Comparison of ENCODE assay signal across 11 cellular contexts in the genomic region with DNA sequence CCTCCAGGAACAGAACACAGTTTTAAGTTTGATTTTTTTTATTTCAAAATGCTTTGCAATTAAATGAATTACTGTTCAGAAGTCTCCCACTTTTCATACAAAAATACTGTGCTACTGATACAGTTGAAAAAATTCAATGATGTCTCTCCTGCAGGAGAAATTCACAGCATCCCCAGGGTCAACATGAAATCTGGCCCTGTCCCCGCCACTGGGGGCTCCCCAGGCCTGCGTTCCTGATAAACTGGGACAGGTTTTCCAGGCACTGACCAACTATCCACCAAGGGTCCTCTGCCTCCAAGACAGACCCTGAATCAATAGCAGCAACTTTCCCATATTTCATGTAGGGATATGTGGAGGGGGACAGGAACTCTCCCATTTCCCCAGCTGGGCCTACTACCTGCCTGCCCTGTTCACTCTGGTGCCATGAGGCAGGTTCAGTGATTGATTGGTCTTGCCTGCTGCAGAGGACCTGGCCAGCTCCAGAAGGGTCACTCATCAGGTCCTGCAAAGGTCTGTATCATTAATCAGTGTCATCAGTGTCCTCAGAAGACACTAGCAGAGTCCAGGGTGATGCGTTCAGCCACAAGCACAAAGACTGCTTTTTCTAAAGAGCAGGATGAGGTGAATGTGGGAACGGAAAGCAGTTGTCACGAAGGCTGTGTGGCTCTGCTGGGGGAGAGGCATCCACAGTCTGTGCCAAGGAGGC. TPM values are rescaled to one million over a fixed set of nuclear protein-coding genes. Genes with fewer than 3 reads are reported as not detected.
A peak's percentile ranks its signal among the peaks of the same experiment; 100 is the strongest.
DNase-seq lines count a peak whose midpoint lies in the region; ATAC-seq and TF ChIP-seq lines count a peak whose summit lies in the region.
"Had no signal": no experiment of that assay in that cellular context is flagged by ENCODE, and none has a peak within 500 bp of the region (broad histone marks: within the 10 kb centered on the region; RNA-seq: fewer than 3 reads in every experiment).

No MANE protein-coding gene starts in this region.

- no peak overlapping the region for H3K4me3 Mint-ChIP-seq in activated naive CD4-positive, alpha-beta T cell treated with anti-CD3 and anti-CD28 coated beads, Interleukin-2, amount 10 ng/mL, durations not matched to agents 7 days and 5 days
- no peak overlapping the region for H3K4me3 Mint-ChIP-seq in stimulated activated naive B cell treated with anti-CD40 and anti-IgM and Interleukin-4, amounts not matched to agents 10 μg/mL and 1 μg/mL and 100 μg/mL, for 72 hours
- H3K4me3 Mint-ChIP-seq in naive thymus-derived CD4-positive, alpha-beta T cell: no peak overlapping the region
- H3K4me3 Mint-ChIP-seq: stimulated activated memory B cell treated with anti-CD40 and anti-IgM and Interleukin-4, amounts not matched to agents 10 μg/mL and 1 μg/mL and 100 μg/mL, for 72 hours had no signal

- H3K4me1 Mint-ChIP-seq in activated naive CD4-positive, alpha-beta T cell treated with anti-CD3 and anti-CD28 coated beads, Interleukin-2, amount 10 ng/mL, durations not matched to agents 7 days and 5 days: peaks cover 11% of the 10 kb centered on the region
- H3K4me1 Mint-ChIP-seq in stimulated activated naive B cell treated with anti-CD40 and anti-IgM and Interleukin-4, amounts not matched to agents 10 μg/mL and 1 μg/mL and 100 μg/mL, for 72 hours: peaks cover 37 to 48% of the 10 kb centered on the region in 2 donors
- peaks cover 6 to 17% (median 12%) of the 10 kb centered on the region in 7 donors for H3K4me1 Mint-ChIP-seq in naive thymus-derived CD4-positive, alpha-beta T cell

- no peak for DNase-seq in activated naive CD4-positive, alpha-beta T cell treated with anti-CD3 and anti-CD28 coated beads, Interleukin-2, amount 10 ng/mL, durations not matched to agents 7 days and 5 days
- DNase-seq in activated naive CD4-positive, alpha-beta T cell treated with anti-CD3 and anti-CD28 coated beads, Interleukin-2, amount 50 U/mL, for 16 hours: no peak
- peak; percentile 29 for DNase-seq in NCI-H146 (lab: John Stamatoyannopoulos, UW)
- DNase-seq in brain microvascular endothelial cell: no peak
- no peak for DNase-seq in stimulated activated naive B cell treated with anti-CD40 and anti-IgM and Interleukin-4, amounts not matched to agents 10 μg/mL and 1 μg/mL and 100 μg/mL, for 72 hours
- no peak for DNase-seq in DMS153 (lab: John Stamatoyannopoulos, UW)
- no peak for DNase-seq in NCI-H2227 (lab: John Stamatoyannopoulos, UW; ENCODE audit: unreplicated experiment)
- no peak for DNase-seq in naive thymus-derived CD4-positive, alpha-beta T cell
- DNase-seq: left ventricle myocardium inferior had no signal

- H3K9me3 Mint-ChIP-seq in activated naive CD4-positive, alpha-beta T cell treated with anti-CD3 and anti-CD28 coated beads, Interleukin-2, amount 10 ng/mL, durations not matched to agents 7 days and 5 days: no peaks in the 10 kb centered on the region
- H3K9me3 Mint-ChIP-seq in stimulated activated naive B cell treated with anti-CD40 and anti-IgM and Interleukin-4, amounts not matched to agents 10 μg/mL and 1 μg/mL and 100 μg/mL, for 72 hours: no peaks in the 10 kb centered on the region
- peaks cover 0 to 4% (median 0%) of the 10 kb centered on the region in 11 donors for H3K9me3 Mint-ChIP-seq in naive thymus-derived CD4-positive, alpha-beta T cell
- H3K9me3 Mint-ChIP-seq: stimulated activated memory B cell treated with anti-CD40 and anti-IgM and Interleukin-4, amounts not matched to agents 10 μg/mL and 1 μg/mL and 100 μg/mL, for 72 hours had no signal

- intact Hi-C loops in naive thymus-derived CD4-positive, alpha-beta T cell (cut with micrococcal nuclease): no loop called here

- peak overlapping the region; percentile 55 for H3K27ac Mint-ChIP-seq in activated naive CD4-positive, alpha-beta T cell treated with anti-CD3 and anti-CD28 coated beads, Interleukin-2, amount 10 ng/mL, durations not matched to agents 7 days and 5 days
- H3K27ac Mint-ChIP-seq in stimulated activated naive B cell treated with anti-CD40 and anti-IgM and Interleukin-4, amounts not matched to agents 10 μg/mL and 1 μg/mL and 100 μg/mL, for 72 hours: peak overlapping the region; percentile 52
- peak overlapping the region in 3 of 9 donors; percentile 28 to 60 (median 56) for H3K27ac Mint-ChIP-seq in naive thymus-derived CD4-positive, alpha-beta T cell

- no peak for ATAC-seq in stimulated activated naive B cell treated with anti-CD40 and anti-IgM and Interleukin-4, amounts not matched to agents 10 μg/mL and 1 μg/mL and 100 μg/mL, for 72 hours (replicated peaks)
- no peak for ATAC-seq in naive thymus-derived CD4-positive, alpha-beta T cell
- ATAC-seq: stimulated activated memory B cell treated with anti-CD40 and anti-IgM and Interleukin-4, amounts not matched to agents 10 μg/mL and 1 μg/mL and 100 μg/mL, for 72 hours had no signal

- no peak overlapping the region for H3K4me3 ChIP-seq in brain microvascular endothelial cell (ENCODE audit: low read depth, low read length)
- no peak overlapping the region for H3K4me3 ChIP-seq in naive thymus-derived CD4-positive, alpha-beta T cell (ENCODE audit: low read length)
- H3K4me3 ChIP-seq: left ventricle myocardium inferior, Peyer's patch had no signal

- CTCF ChIA-PET in activated naive CD4-positive, alpha-beta T cell treated with anti-CD3 and anti-CD28 coated beads, Interleukin-2, amount 10 ng/mL, durations not matched to agents 7 days and 5 days (lab: Charles Lee): no interaction called here
- CTCF ChIA-PET in naive thymus-derived CD4-positive, alpha-beta T cell (lab: Charles Lee): no interaction called here

- H3K27me3 ChIP-seq in brain microvascular endothelial cell (replicated peaks): no peaks in the 10 kb centered on the region
- no peaks in the 10 kb centered on the region for H3K27me3 ChIP-seq in naive thymus-derived CD4-positive, alpha-beta T cell (ENCODE audit: control insufficient read depth in 2 of 2, insufficient read depth in 2 of 2, low read length in 2 of 2)
- H3K27me3 ChIP-seq: Peyer's patch had no signal

- H3K9me3 ChIP-seq in naive thymus-derived CD4-positive, alpha-beta T cell (ENCODE audit: control insufficient read depth in 2 of 3, low read length in 3 of 3): no peaks in the 10 kb centered on the region
- H3K9me3 ChIP-seq: left ventricle myocardium inferior, Peyer's patch had no signal

- peaks cover 3% of the 10 kb centered on the region for H3K27me3 Mint-ChIP-seq in activated naive CD4-positive, alpha-beta T cell treated with anti-CD3 and anti-CD28 coated beads, Interleukin-2, amount 10 ng/mL, durations not matched to agents 7 days and 5 days
- H3K27me3 Mint-ChIP-seq in stimulated activated naive B cell treated with anti-CD40 and anti-IgM and Interleukin-4, amounts not matched to agents 10 μg/mL and 1 μg/mL and 100 μg/mL, for 72 hours: no peaks in the 10 kb centered on the region
- H3K27me3 Mint-ChIP-seq in naive thymus-derived CD4-positive, alpha-beta T cell: no peaks in the 10 kb centered on the region
- H3K27me3 Mint-ChIP-seq: stimulated activated memory B cell treated with anti-CD40 and anti-IgM and Interleukin-4, amounts not matched to agents 10 μg/mL and 1 μg/mL and 100 μg/mL, for 72 hours had no signal

- POLR2A ChIA-PET in naive thymus-derived CD4-positive, alpha-beta T cell (lab: Charles Lee): no interaction called here

- peaks cover 34% of the 10 kb centered on the region for H3K36me3 Mint-ChIP-seq in activated naive CD4-positive, alpha-beta T cell treated with anti-CD3 and anti-CD28 coated beads, Interleukin-2, amount 10 ng/mL, durations not matched to agents 7 days and 5 days
- peaks cover 39 to 71% of the 10 kb centered on the region in 2 donors for H3K36me3 Mint-ChIP-seq in stimulated activated naive B cell treated with anti-CD40 and anti-IgM and Interleukin-4, amounts not matched to agents 10 μg/mL and 1 μg/mL and 100 μg/mL, for 72 hours
- peaks cover 0 to 13% (median 3%) of the 10 kb centered on the region in 5 donors for H3K36me3 Mint-ChIP-seq in naive thymus-derived CD4-positive, alpha-beta T cell

- H3K4me1 ChIP-seq in naive thymus-derived CD4-positive, alpha-beta T cell (ENCODE audit: control insufficient read depth in 2 of 2, insufficient read depth in 2 of 2, low read length in 2 of 2): no peaks in the 10 kb centered on the region

- TF ChIP-seq CTCF in brain microvascular endothelial cell (IDR thresholded peaks at IDR 0.05; ENCODE audit: low read depth, low read length, missing control alignments): peak; percentile 2

- H3K36me3 ChIP-seq in brain microvascular endothelial cell (replicated peaks): peaks cover 41% of the 10 kb centered on the region
- H3K36me3 ChIP-seq in naive thymus-derived CD4-positive, alpha-beta T cell (ENCODE audit: control insufficient read depth in 2 of 3, insufficient read depth in 3 of 3, low read length in 3 of 3): peaks cover 0 to 88% (median 0%) of the 10 kb centered on the region in 3 experiments

- no peak overlapping the region for H3K27ac ChIP-seq in brain microvascular endothelial cell
- no peak overlapping the region for H3K27ac ChIP-seq in naive thymus-derived CD4-positive, alpha-beta T cell (ENCODE audit: low read depth, low read length)
- H3K27ac ChIP-seq: left ventricle myocardium inferior, Peyer's patch had no signal

- in situ Hi-C loops in brain microvascular endothelial cell (cut with HindIII; ENCODE audit: low pct_ligation_motif_present, low sequenced_read_pairs): no loop called here

RNA-seq across cellular contexts. Expression of a gene that starts 43.4 kb away (rescaled TPM):
- total RNA-seq in naive thymus-derived CD4-positive, alpha-beta T cell: 10 to 100 TPM; 29.7 to 47.8 (median 35.5) TPM
- polyA plus RNA-seq in naive thymus-derived CD4-positive, alpha-beta T cell: 10 to 100 TPM; 15.3 to 18.8 TPM
